ENCODE assay signal across 14 cellular contexts in the genomic region with DNA sequence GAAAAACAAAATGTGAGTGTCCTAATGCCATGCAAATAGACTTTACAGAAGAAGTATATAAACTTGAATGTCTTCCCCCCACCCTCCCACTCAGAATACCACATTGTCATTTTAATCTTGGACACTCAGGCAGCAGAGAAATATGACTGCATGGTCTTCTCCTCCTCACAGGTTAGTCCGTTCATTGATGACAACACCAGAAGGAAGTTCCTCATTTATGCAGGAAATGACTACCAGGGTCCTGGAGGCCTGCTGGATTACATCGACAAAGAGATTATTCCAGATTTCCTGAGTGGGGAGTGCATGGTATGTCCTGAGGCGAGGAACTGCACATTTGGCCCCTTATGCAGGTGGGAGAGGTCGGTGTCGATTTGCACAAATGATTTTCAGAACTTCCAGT.
DNase-seq lines count a peak whose midpoint lies in the region; ATAC-seq and TF ChIP-seq lines count a peak whose summit lies in the region.
"Had no signal": no experiment of that assay in that cellular context is flagged by ENCODE, and none has a peak within 500 bp of the region (broad histone marks: within the 10 kb centered on the region; RNA-seq: fewer than 3 reads in every experiment).

No MANE protein-coding gene starts in this region.

- H3K4me1 Mint-ChIP-seq in activated CD4-positive, alpha-beta memory T cell treated with anti-CD3 and anti-CD28 coated beads, Interleukin-2, amount 10 ng/mL, durations not matched to agents 7 days and 5 days, result no peaks in the 10 kb centered on the region
- no peaks in the 10 kb centered on the region for H3K4me1 Mint-ChIP-seq in activated CD4-positive, alpha-beta memory T cell treated with anti-CD3 and anti-CD28 coated beads for 36 hours (ENCODE audit: low read depth)

- 63% methylated on average over 5 of the region's 5 CpGs for WGBS in smooth muscle cell (ENCODE audit: low lambda C conversion rate)

- no peak for DNase-seq in activated CD4-positive, alpha-beta memory T cell treated with anti-CD3 and anti-CD28 coated beads, Interleukin-2, amount 10 ng/mL, durations not matched to agents 7 days and 5 days
- no peak for DNase-seq in activated CD4-positive, alpha-beta memory T cell treated with anti-CD3 and anti-CD28 coated beads for 36 hours
- DNase-seq in OCI-M1 (lab: John Stamatoyannopoulos, UW) (peak; percentile 45), glomerular endothelial cell (ENCODE audit: extremely low read depth, low read depth, low spot score) (peak; percentile 62), smooth muscle cell (lab: John Stamatoyannopoulos, UW; ENCODE audit: unreplicated experiment) (no peak), retina (no peak)
- no peak for DNase-seq in stimulated activated CD4-positive, alpha-beta T cell treated with anti-CD3 and anti-CD28 coated beads, Interleukin-4, amount 100 ng/mL, for 1 hour
- DNase-seq: 8988T; activated naive CD4-positive, alpha-beta T cell treated with anti-CD3 and anti-CD28 coated beads, Interleukin-2, amount 50 U/mL, for 16 hours; NCI-H1105 treated with DMSO at 0.1 percent for 48 hours; NCI-H345 had no signal

- H3K9me3 Mint-ChIP-seq in activated CD4-positive, alpha-beta memory T cell treated with anti-CD3 and anti-CD28 coated beads, Interleukin-2, amount 10 ng/mL, durations not matched to agents 7 days and 5 days, result no peaks in the 10 kb centered on the region
- H3K9me3 Mint-ChIP-seq in activated CD4-positive, alpha-beta memory T cell treated with anti-CD3 and anti-CD28 coated beads for 36 hours, result no peaks in the 10 kb centered on the region
- H3K9me3 Mint-ChIP-seq: T-helper 2 cell treated with Interferon-gamma antibody and Interleukin-4, amounts not matched to agents 5 μg/mL and 100 μg/mL, for 36 hours had no signal

- no peak for TF ChIP-seq CTCF in smooth muscle cell (IDR thresholded peaks at IDR 0.05; ENCODE audit: borderline replicate concordance, insufficient read depth, poor library complexity, severe bottlenecking)

- peaks cover 9% of the 10 kb centered on the region for H3K4me1 ChIP-seq in smooth muscle cell (ENCODE audit: low read depth)

- H3F3A ChIP-seq in smooth muscle cell (ENCODE audit: low read depth), result peaks cover 33% of the 10 kb centered on the region

- CTCF ChIA-PET in activated CD4-positive, alpha-beta memory T cell treated with anti-CD3 and anti-CD28 coated beads, Interleukin-2, amount 10 ng/mL, durations not matched to agents 7 days and 5 days (lab: Charles Lee), result no interaction called here
- CTCF ChIA-PET in activated CD4-positive, alpha-beta memory T cell treated with anti-CD3 and anti-CD28 coated beads for 36 hours (lab: Charles Lee), result interaction anchor here (2.2 kb wide), 1 partner anchor 120 kb away, joined by 6 read pairs; no protein-coding TSS in a partner anchor

- no peaks in the 10 kb centered on the region for H3K27me3 Mint-ChIP-seq in activated CD4-positive, alpha-beta memory T cell treated with anti-CD3 and anti-CD28 coated beads, Interleukin-2, amount 10 ng/mL, durations not matched to agents 7 days and 5 days
- no peaks in the 10 kb centered on the region for H3K27me3 Mint-ChIP-seq in activated CD4-positive, alpha-beta memory T cell treated with anti-CD3 and anti-CD28 coated beads for 36 hours

- POLR2A ChIA-PET in activated CD4-positive, alpha-beta memory T cell treated with anti-CD3 and anti-CD28 coated beads, Interleukin-2, amount 10 ng/mL, durations not matched to agents 7 days and 5 days (lab: Charles Lee), result no interaction called here
- POLR2A ChIA-PET in activated CD4-positive, alpha-beta memory T cell treated with anti-CD3 and anti-CD28 coated beads for 36 hours (lab: Charles Lee), result no interaction called here

- intact Hi-C loops in activated CD4-positive, alpha-beta memory T cell treated with anti-CD3 and anti-CD28 coated beads for 36 hours (cut with micrococcal nuclease), result no loop called here

- no peak overlapping the region for H2AFZ ChIP-seq in smooth muscle cell (ENCODE audit: low read depth)

- peak overlapping the region; percentile 75 for H3K4me2 ChIP-seq in smooth muscle cell

- no peaks in the 10 kb centered on the region for H3K27me3 ChIP-seq in smooth muscle cell (ENCODE audit: low read depth)

- H3K27ac ChIP-seq in smooth muscle cell (ENCODE audit: low read depth), result peak overlapping the region; percentile 87

- peak overlapping the region; percentile 13 for H3K27ac Mint-ChIP-seq in activated CD4-positive, alpha-beta memory T cell treated with anti-CD3 and anti-CD28 coated beads, Interleukin-2, amount 10 ng/mL, durations not matched to agents 7 days and 5 days
- no peak overlapping the region for H3K27ac Mint-ChIP-seq in activated CD4-positive, alpha-beta memory T cell treated with anti-CD3 and anti-CD28 coated beads for 36 hours
- H3K27ac Mint-ChIP-seq: T-helper 2 cell treated with Interferon-gamma antibody and Interleukin-4, amounts not matched to agents 5 μg/mL and 100 μg/mL, for 36 hours had no signal

- no peaks in the 10 kb centered on the region for H3K9me3 ChIP-seq in smooth muscle cell (replicated peaks; ENCODE audit: low read depth)

- peaks cover 73% of the 10 kb centered on the region for H3K36me3 Mint-ChIP-seq in activated CD4-positive, alpha-beta memory T cell treated with anti-CD3 and anti-CD28 coated beads, Interleukin-2, amount 10 ng/mL, durations not matched to agents 7 days and 5 days (ENCODE audit: low read depth)
- peaks cover 52% of the 10 kb centered on the region for H3K36me3 Mint-ChIP-seq in activated CD4-positive, alpha-beta memory T cell treated with anti-CD3 and anti-CD28 coated beads for 36 hours

- H4K20me1 ChIP-seq in smooth muscle cell (ENCODE audit: low read depth), result peaks cover 27% of the 10 kb centered on the region

- H3K79me2 ChIP-seq in smooth muscle cell (ENCODE audit: low read depth), result no peaks in the 10 kb centered on the region

- no peak overlapping the region for H3K4me3 Mint-ChIP-seq in activated CD4-positive, alpha-beta memory T cell treated with anti-CD3 and anti-CD28 coated beads, Interleukin-2, amount 10 ng/mL, durations not matched to agents 7 days and 5 days
- no peak overlapping the region for H3K4me3 Mint-ChIP-seq in activated CD4-positive, alpha-beta memory T cell treated with anti-CD3 and anti-CD28 coated beads for 36 hours
- H3K4me3 Mint-ChIP-seq: T-helper 2 cell treated with Interferon-gamma antibody and Interleukin-4, amounts not matched to agents 5 μg/mL and 100 μg/mL, for 36 hours had no signal

- H3K4me3 ChIP-seq in smooth muscle cell, result no peak overlapping the region
- H3K4me3 ChIP-seq: skin epidermis had no signal

- H3K9ac ChIP-seq in smooth muscle cell (ENCODE audit: low read depth), result peak overlapping the region; percentile 57

- no peak for ATAC-seq in GM21825 (IDR thresholded peaks at IDR 0.05; ENCODE audit: unreplicated experiment)

- peaks cover 6% of the 10 kb centered on the region for H3K36me3 ChIP-seq in smooth muscle cell (ENCODE audit: low read depth)

Comparison
In these comparisons a context has a peak if more than half of its experiments do, and no peak if none do; other contexts are left out.
1. DNase-seq: peak in OCI-M1 (single experiment) and glomerular endothelial cell (single experiment); none in activated CD4-positive, alpha-beta memory T cell treated with anti-CD3 and anti-CD28 coated beads, Interleukin-2, amount 10 ng/mL, durations not matched to agents 7 days and 5 days (single experiment), activated CD4-positive, alpha-beta memory T cell treated with anti-CD3 and anti-CD28 coated beads for 36 hours (single experiment), smooth muscle cell (single experiment), stimulated activated CD4-positive, alpha-beta T cell treated with anti-CD3 and anti-CD28 coated beads, Interleukin-4, amount 100 ng/mL, for 1 hour (single experiment) and retina (single experiment).